27 cellular contexts compared by ENCODE assay signal in the genomic region with DNA sequence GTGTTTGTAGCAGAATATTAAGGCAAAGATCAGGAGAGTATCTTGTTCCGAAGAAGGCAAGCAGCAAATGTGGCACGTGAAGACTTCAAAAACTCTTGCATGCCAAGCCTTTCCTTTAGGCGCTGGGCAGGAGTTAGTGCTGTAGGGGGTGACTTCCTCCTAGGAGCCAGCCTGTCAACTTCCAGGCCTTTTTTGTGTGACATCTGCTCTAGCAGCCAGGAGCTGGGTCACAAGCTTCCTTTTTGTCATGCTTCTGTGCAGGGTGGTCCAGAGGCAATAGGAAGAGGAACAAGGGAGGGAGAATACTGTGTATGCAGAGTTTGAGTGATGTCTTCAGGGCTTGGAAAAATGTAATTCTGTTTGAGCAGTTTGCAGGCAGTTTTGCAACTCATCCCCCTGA. TPM values are rescaled to one million over a fixed set of nuclear protein-coding genes. Genes with fewer than 3 reads are reported as not detected.
"Had no signal": no experiment of that assay in that cellular context is flagged by ENCODE, and none has a peak within 500 bp of the region (broad histone marks: within the 10 kb centered on the region; RNA-seq: fewer than 3 reads in every experiment).

No MANE protein-coding gene starts in this region.

- H3K36me3 Mint-ChIP-seq: activated naive CD4-positive, alpha-beta T cell treated with anti-CD3 and anti-CD28 coated beads, Interleukin-2, amount 10 ng/mL, durations not matched to agents 7 days and 5 days; activated naive CD8-positive, alpha-beta T cell treated with anti-CD3 and anti-CD28 coated beads for 36 hours; WTC11 had no signal

- H3K4me3 ChIP-seq: cardiac muscle cell, Peyer's patch had no signal

- H3K4me1 ChIP-seq: Peyer's patch had no signal

- H3K27me3 ChIP-seq: brain microvascular endothelial cell, cardiac muscle cell, Peyer's patch had no signal

- H3K27ac Mint-ChIP-seq: activated CD8-positive, alpha-beta T cell treated with anti-CD3 and anti-CD28 coated beads, Interleukin-2, amount 10 ng/mL, durations not matched to agents 7 days and 5 days; activated naive CD4-positive, alpha-beta T cell treated with anti-CD3 and anti-CD28 coated beads, Interleukin-2, amount 10 ng/mL, durations not matched to agents 7 days and 5 days; activated naive CD8-positive, alpha-beta T cell treated with anti-CD3 and anti-CD28 coated beads for 36 hours; activated T-cell treated with anti-CD3 and anti-CD28 coated beads, Interleukin-2, amount 50 U/mL, for 24 hours; activated T-helper 1 cell treated with anti-CD3 and anti-CD28 coated beads, Interleukin-12 subunit alpha, Interleukin-12 subunit beta, Interleukin-2, Interleukin-4 antibody, amounts not matched to agents 30 ng/mL and 10 ng/mL and 1 ng/mL, durations not matched to agents 14 hours and 24 hours and 36 hours; T-helper 1 cell treated with Interleukin-12 subunit alpha and Interleukin-12 subunit beta and Interleukin-4 antibody, amounts not matched to agents 30 μg/mL and 1 μg/mL, for 36 hours; WTC11 had no signal

- H3K9me3 Mint-ChIP-seq: activated naive CD4-positive, alpha-beta T cell treated with anti-CD3 and anti-CD28 coated beads, Interleukin-2, amount 10 ng/mL, durations not matched to agents 7 days and 5 days; activated naive CD8-positive, alpha-beta T cell treated with anti-CD3 and anti-CD28 coated beads for 36 hours; activated T-cell treated with anti-CD3 and anti-CD28 coated beads, Interleukin-2, amount 50 U/mL, for 24 hours; activated T-helper 1 cell treated with anti-CD3 and anti-CD28 coated beads, Interleukin-12 subunit alpha, Interleukin-12 subunit beta, Interleukin-2, Interleukin-4 antibody, amounts not matched to agents 30 ng/mL and 10 ng/mL and 1 ng/mL, durations not matched to agents 14 hours and 24 hours and 36 hours; T-helper 1 cell treated with Interleukin-12 subunit alpha and Interleukin-12 subunit beta and Interleukin-4 antibody, amounts not matched to agents 30 μg/mL and 1 μg/mL, for 36 hours; WTC11 had no signal

- H3K9me3 ChIP-seq: Peyer's patch had no signal

- H3K4me1 Mint-ChIP-seq: activated naive CD4-positive, alpha-beta T cell treated with anti-CD3 and anti-CD28 coated beads, Interleukin-2, amount 10 ng/mL, durations not matched to agents 7 days and 5 days; activated naive CD8-positive, alpha-beta T cell treated with anti-CD3 and anti-CD28 coated beads for 36 hours; WTC11 had no signal

- H3K36me3 ChIP-seq: brain microvascular endothelial cell, cardiac muscle cell, Peyer's patch had no signal

- H3K4me3 Mint-ChIP-seq: activated CD8-positive, alpha-beta T cell treated with anti-CD3 and anti-CD28 coated beads, Interleukin-2, amount 10 ng/mL, durations not matched to agents 7 days and 5 days; activated naive CD4-positive, alpha-beta T cell treated with anti-CD3 and anti-CD28 coated beads, Interleukin-2, amount 10 ng/mL, durations not matched to agents 7 days and 5 days; activated naive CD8-positive, alpha-beta T cell treated with anti-CD3 and anti-CD28 coated beads for 36 hours; activated T-cell treated with anti-CD3 and anti-CD28 coated beads, Interleukin-2, amount 50 U/mL, for 24 hours; activated T-helper 1 cell treated with anti-CD3 and anti-CD28 coated beads, Interleukin-12 subunit alpha, Interleukin-12 subunit beta, Interleukin-2, Interleukin-4 antibody, amounts not matched to agents 30 ng/mL and 10 ng/mL and 1 ng/mL, durations not matched to agents 14 hours and 24 hours and 36 hours; T-helper 1 cell treated with Interleukin-12 subunit alpha and Interleukin-12 subunit beta and Interleukin-4 antibody, amounts not matched to agents 30 μg/mL and 1 μg/mL, for 36 hours; WTC11 had no signal

- H3K27ac ChIP-seq: brain microvascular endothelial cell, cardiac muscle cell, Peyer's patch, RWPE1 had no signal

- DNase-seq: activated CD4-positive, alpha-beta T cell treated with anti-CD3 and anti-CD28 coated beads for 48 hours; activated CD4-positive, alpha-beta T cell treated with anti-CD3 and anti-CD28 coated beads, Interleukin-2, amount 50 U/mL, for 4 hours; activated CD4-positive, CD25-positive, alpha-beta regulatory T cell treated with anti-CD3 and anti-CD28 coated beads, Interleukin-2, amount 50 U/mL, for 72 hours; activated CD8-positive, alpha-beta T cell treated with anti-CD3 and anti-CD28 coated beads, Interleukin-2, amount 10 ng/mL, durations not matched to agents 7 days and 5 days; activated gamma-delta T cell treated with Interleukin-2 at 50 U/mL for 16 hours; activated naive CD4-positive, alpha-beta T cell treated with anti-CD3 and anti-CD28 coated beads, Interleukin-2, amount 10 ng/mL, durations not matched to agents 7 days and 5 days; activated naive CD8-positive, alpha-beta T cell treated with anti-CD3 and anti-CD28 coated beads for 36 hours; activated T-cell treated with anti-CD3 and anti-CD28 coated beads, Interleukin-2, amount 50 U/mL, for 24 hours; brain microvascular endothelial cell; cerebellar nuclear complex; Karpas-422; MM.1S; NCI-H1048; NCI-H146; NCI-H187 treated with DMSO at 0.1 percent for 48 hours; NCI-H2081 treated with DMSO at 0.1 percent for 48 hours; NCI-H2171; NCI-H2227 treated with DMSO at 0.1 percent for 48 hours; NCI-H446 treated with DMSO at 0.1 percent for 48 hours; NCI-H524 treated with DMSO at 0.1 percent for 48 hours; Peyer's patch; SHP77 treated with DMSO at 0.1 percent for 48 hours had no signal

- ATAC-seq: activated CD8-positive, alpha-beta T cell treated with anti-CD3 and anti-CD28 coated beads, Interleukin-2, amount 10 ng/mL, durations not matched to agents 7 days and 5 days; WTC11 had no signal

RNA-seq across cellular contexts. Expression of gene TLR4, which starts 53.4 kb away (rescaled TPM):
- total RNA-seq: activated naive CD8-positive, alpha-beta T cell treated with anti-CD3 and anti-CD28 coated beads for 36 hours; activated T-helper 1 cell treated with anti-CD3 and anti-CD28 coated beads, Interleukin-12 subunit alpha, Interleukin-12 subunit beta, Interleukin-2, Interleukin-4 antibody, amounts not matched to agents 30 ng/mL and 10 ng/mL and 1 ng/mL, durations not matched to agents 14 hours and 24 hours and 36 hours had no signal
- polyA plus RNA-seq: cardiac muscle cell had no signal
